1 cellular context compared by ENCODE assay signal in the genomic region with DNA sequence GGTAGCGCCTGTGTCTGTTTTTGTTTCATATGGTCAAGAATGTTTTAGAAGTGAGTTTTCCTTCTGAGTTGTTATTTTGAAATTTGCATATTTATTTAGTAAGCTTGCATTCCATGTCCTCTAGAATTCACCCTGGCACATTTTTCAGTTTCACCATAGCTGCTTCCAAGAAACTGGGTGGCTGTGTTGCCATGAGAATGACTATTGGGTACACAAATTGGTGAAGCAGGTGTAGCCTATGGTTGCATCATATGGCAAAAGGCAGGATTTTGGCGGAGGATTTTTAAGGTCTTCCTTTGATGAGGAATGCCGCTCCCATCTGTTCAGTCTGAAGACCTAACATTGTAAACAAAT.
TF ChIP-seq lines count a peak whose summit lies in the region.

No MANE protein-coding gene starts in this region.

TF ChIP-seq in endothelial cell of umbilical vein, 7 proteins besides CTCF, POLR2A, EP300 and RAD21:
- TF ChIP-seq POLR2AphosphoS5 (IDR thresholded peaks at IDR 0.05; ENCODE audit: insufficient read depth, low read depth, low read length) (no peak), FOS (IDR thresholded peaks at IDR 0.05; ENCODE audit: borderline replicate concordance, insufficient read depth, low read length) (no peak), MAX (IDR thresholded peaks at IDR 0.05; ENCODE audit: insufficient read depth, insufficient read length) (no peak), GATA2 (IDR thresholded peaks at IDR 0.05; ENCODE audit: insufficient read depth, insufficient read length, low read depth, low read length) (no peak)
